Comparison of ENCODE assay signal across 14 cellular contexts in genomic region chr6:115932481-115932880, GRCh38.
DNase-seq lines count a peak whose midpoint lies in the region; ATAC-seq, FAIRE-seq and TF ChIP-seq lines count a peak whose summit lies in the region.
"Had no signal": no experiment of that assay in that cellular context is flagged by ENCODE, and none has a peak within 500 bp of the region (broad histone marks: within the 10 kb centered on the region; RNA-seq: fewer than 3 reads in every experiment).

No MANE protein-coding gene starts in this region.

- no CpG with 5 or more reads among the region's 1 CpG for WGBS in IMR-90 (ENCODE audit: extremely low coverage in 2 of 2, insufficient read length in 1 of 2), 2 experiments
- WGBS in small intestine, 3 donors, result 67 to 77% (median 73%) methylated on average over 1 of the region's 1 CpG

- no peaks in the 10 kb centered on the region for H3K27me3 ChIP-seq in IMR-90 (ENCODE audit: control insufficient read depth, insufficient read depth, low read length)
- H3K27me3 ChIP-seq in bronchial epithelial cell (ENCODE audit: control insufficient read depth, insufficient read depth, low read length), result no peaks in the 10 kb centered on the region
- no peaks in the 10 kb centered on the region for H3K27me3 ChIP-seq in PC-3 (ENCODE audit: low read length)
- no peaks in the 10 kb centered on the region for H3K27me3 ChIP-seq in small intestine (ENCODE audit: control insufficient read depth in 2 of 2, insufficient read depth in 2 of 2, low read length in 2 of 2)
- H3K27me3 ChIP-seq: dorsolateral prefrontal cortex had no signal

- H3K9ac ChIP-seq in IMR-90 (ENCODE audit: low read depth, low read length) (no peak overlapping the region), PC-3 (ENCODE audit: low read length) (no peak overlapping the region)

- no peak overlapping the region for H2BK15ac ChIP-seq in IMR-90 (ENCODE audit: low read depth, low read length)

- H2BK20ac ChIP-seq in IMR-90 (ENCODE audit: low read depth, low read length), result no peak overlapping the region

- peak; percentile 42 for DNase-seq in ACHN
- no peak for DNase-seq in IMR-90
- DNase-seq in bronchial epithelial cell (ENCODE audit: low read depth), result peak; percentile 43
- no peak for DNase-seq in PC-3
- DNase-seq in NOMO-1 treated with dmso at 0.1 percent for 144 hours (lab: John Stamatoyannopoulos, UW; ENCODE audit: unreplicated experiment), result no peak
- DNase-seq in small intestine, result no peak
- no peak for DNase-seq in cerebellar cortex (ENCODE audit: low spot score)
- DNase-seq: dorsolateral prefrontal cortex; hippocampal formation; NCI-H1092 treated with DMSO at 0.1 percent for 48 hours; OCI-M1; stimulated activated CD4-positive, alpha-beta T cell treated with anti-CD3 and anti-CD28 coated beads, Interleukin-12 subunit alpha, Interleukin-12 subunit beta, amount 100 ng/mL, for 4 hours had no signal

- H4K91ac ChIP-seq in IMR-90 (ENCODE audit: insufficient read depth, low read depth, low read length), result no peak overlapping the region

- H4K8ac ChIP-seq in IMR-90 (ENCODE audit: low read depth in 2 of 2, low read length in 2 of 2), result no peak overlapping the region

- H3F3A ChIP-seq in PC-3 (ENCODE audit: low read length, unreplicated experiment), result no peaks in the 10 kb centered on the region

- no peak overlapping the region for H3K56ac ChIP-seq in IMR-90 (ENCODE audit: extremely low read depth, insufficient read depth, low read length)

- H3K18ac ChIP-seq in IMR-90 (ENCODE audit: low read depth, low read length), result no peak overlapping the region

- H4K5ac ChIP-seq in IMR-90 (ENCODE audit: low read depth, low read length), result no peak overlapping the region

- H3K9me2 ChIP-seq in PC-3 (replicated peaks; ENCODE audit: low read length), result no peaks in the 10 kb centered on the region

- H3K4me1 ChIP-seq in IMR-90 (ENCODE audit: control insufficient read depth, insufficient read depth, low read length), result no peaks in the 10 kb centered on the region
- H3K4me1 ChIP-seq in PC-3 (ENCODE audit: insufficient read depth, low read length), result no peaks in the 10 kb centered on the region
- no peaks in the 10 kb centered on the region for H3K4me1 ChIP-seq in small intestine (ENCODE audit: control insufficient read depth in 2 of 2, insufficient read depth in 1 of 2, low read depth in 1 of 2, low read length in 1 of 2)

- no peaks in the 10 kb centered on the region for H3K9me3 ChIP-seq in IMR-90 (ENCODE audit: control insufficient read depth, insufficient read depth, low read length)
- no peaks in the 10 kb centered on the region for H3K9me3 ChIP-seq in PC-3 (ENCODE audit: low read length)
- H3K9me3 ChIP-seq in small intestine (ENCODE audit: control insufficient read depth, low read depth), result no peaks in the 10 kb centered on the region

- H3K79me2 ChIP-seq in PC-3 (ENCODE audit: low read length), result no peaks in the 10 kb centered on the region

- no peak for TF ChIP-seq RAD21 in IMR-90 (IDR thresholded peaks at IDR 0.05; ENCODE audit: low read length)

- no peak for TF ChIP-seq POLR2A in IMR-90 (IDR thresholded peaks at IDR 0.05; ENCODE audit: low read depth, low read length)

- TF ChIP-seq CTCF in IMR-90 (conservative IDR thresholded peaks at IDR 0.05; ENCODE audit: low read depth, low read length) (no peak), bronchial epithelial cell (IDR thresholded peaks at IDR 0.05; ENCODE audit: insufficient read depth, low read length, severe bottlenecking) (no peak), PC-3 (conservative IDR thresholded peaks at IDR 0.05; ENCODE audit: low read depth, low read length) (no peak)

- no peaks in the 10 kb centered on the region for H3K9me1 ChIP-seq in IMR-90 (ENCODE audit: insufficient read depth, low read length)

- FAIRE-seq in bronchial epithelial cell (lab: Jason Lieb, UNC) (no peak), small intestine (lab: Jason Lieb, UNC) (no peak)

- ATAC-seq in GM21360 (IDR thresholded peaks at IDR 0.05; ENCODE audit: unreplicated experiment), result peak; percentile 44
- ATAC-seq in IMR-90 (ENCODE audit: low read depth), result no peak
- no peak for ATAC-seq in PC-3
- ATAC-seq: WTC11 had no signal

- dilution Hi-C loops in IMR-90 (cut with HindIII; ENCODE audit: low sequenced_read_pairs, unreplicated experiment), result no loop called here

- no peak overlapping the region for H3K4me3 ChIP-seq in IMR-90 (ENCODE audit: insufficient read depth, low read depth, low read length)
- no peak overlapping the region for H3K4me3 ChIP-seq in bronchial epithelial cell (ENCODE audit: low read depth, low read length)
- H3K4me3 ChIP-seq in PC-3 (ENCODE audit: low read length), result no peak overlapping the region
- H3K4me3 ChIP-seq in small intestine (ENCODE audit: low read depth in 1 of 2, low read length in 2 of 2), result no peak overlapping the region
- H3K4me3 ChIP-seq: dorsolateral prefrontal cortex had no signal

- in situ Hi-C loops in ACHN (cut with HindIII; ENCODE audit: low pct_ligation_motif_present, low pct_unique_long_range_greater_than_20kb, low sequenced_read_pairs), result no loop called here
- in situ Hi-C loops in IMR-90 (cut with MboI; ENCODE audit: low sequenced_read_pairs), result no loop called here

- intact Hi-C loops in IMR-90 (cut with micrococcal nuclease) (no loop called here), PC-3 (cut with micrococcal nuclease) (no loop called here)

- no peak overlapping the region for H2AK9ac ChIP-seq in IMR-90 (replicated peaks; ENCODE audit: low read depth, low read length, poor library complexity)

- H2AK5ac ChIP-seq in IMR-90 (ENCODE audit: low read depth, low read length), result no peak overlapping the region

- H2BK5ac ChIP-seq in IMR-90 (ENCODE audit: low read depth, low read length, poor library complexity, severe bottlenecking), result no peak overlapping the region

- H3K27ac ChIP-seq in IMR-90 (ENCODE audit: insufficient read depth, low read length) (no peak overlapping the region), PC-3 (ENCODE audit: low read length) (no peak overlapping the region), small intestine (ENCODE audit: low read depth in 1 of 2, low read length in 1 of 2) (no peak overlapping the region)
- H3K27ac ChIP-seq: dorsolateral prefrontal cortex had no signal

- no peaks in the 10 kb centered on the region for H3K36me3 ChIP-seq in IMR-90 (ENCODE audit: control insufficient read depth, insufficient read depth, low read length)
- no peaks in the 10 kb centered on the region for H3K36me3 ChIP-seq in bronchial epithelial cell (ENCODE audit: control insufficient read depth, insufficient read depth, low read length)
- no peaks in the 10 kb centered on the region for H3K36me3 ChIP-seq in PC-3 (ENCODE audit: low read depth, low read length)
- no peaks in the 10 kb centered on the region for H3K36me3 ChIP-seq in small intestine (ENCODE audit: control insufficient read depth in 2 of 2, insufficient read depth in 2 of 2, low read length in 2 of 2)

- H2BK120ac ChIP-seq in IMR-90 (ENCODE audit: low read depth, low read length), result no peak overlapping the region

- H4K20me1 ChIP-seq in IMR-90 (ENCODE audit: insufficient read depth, low read length) (no peaks in the 10 kb centered on the region), PC-3 (ENCODE audit: low read length) (no peaks in the 10 kb centered on the region)

- H3K79me1 ChIP-seq in IMR-90 (ENCODE audit: low read depth in 1 of 2, low read length in 2 of 2), result no peaks in the 10 kb centered on the region

- H3K14ac ChIP-seq in IMR-90 (replicated peaks; ENCODE audit: low read depth, low read length), result no peak overlapping the region

- BruUV-seq in IMR-90 (replicated peaks; lab: Mats Ljungman, UMichigan) (no TSS peak), PC-3 (replicated peaks; lab: Mats Ljungman, UMichigan) (no TSS peak)

- H3K4ac ChIP-seq in IMR-90 (ENCODE audit: low read depth, low read length), result no peak overlapping the region

- H2AFZ ChIP-seq in IMR-90 (replicated peaks; ENCODE audit: low read length, poor library complexity) (no peak overlapping the region), PC-3 (ENCODE audit: low read length) (no peak overlapping the region)

- POLR2A ChIA-PET in IMR-90 (lab: Charles Lee; ENCODE audit: unreplicated experiment), result no interaction called here
- POLR2A ChIA-PET in PC-3 (lab: Charles Lee; ENCODE audit: unreplicated experiment), result no interaction called here

- CTCF ChIA-PET in IMR-90 (lab: Yijun Ruan, JAX), result no interaction called here
- CTCF ChIA-PET in PC-3 (lab: Charles Lee), result no interaction called here

- H3K4me2 ChIP-seq in IMR-90 (ENCODE audit: low read depth, low read length) (no peak overlapping the region), PC-3 (ENCODE audit: low read length) (no peak overlapping the region)

- no peak overlapping the region for H3K23ac ChIP-seq in IMR-90 (ENCODE audit: low read depth, low read length)

TF ChIP-seq in IMR-90, 13 proteins besides CTCF, POLR2A, EP300 and RAD21:
- no peak for TF ChIP-seq MAZ (IDR thresholded peaks at IDR 0.05; ENCODE audit: borderline replicate concordance, low read depth, low read length)
- peak; percentile 29; the same call in 1 of the 2 replicates for TF ChIP-seq CEBPB (IDR thresholded peaks at IDR 0.05; ENCODE audit: low read depth, low read length)

Comparison
In these comparisons a context has a peak if more than half of its experiments do, and no peak if none do; other contexts are left out.
1. DNase-seq: peak in ACHN (single experiment) and bronchial epithelial cell (single experiment); none in IMR-90 (single experiment), PC-3 (single experiment), NOMO-1 treated with dmso at 0.1 percent for 144 hours (single experiment), small intestine (single experiment) and cerebellar cortex (single experiment).